Comparison of ENCODE assay signal across 31 cellular contexts in genomic region chr1:227823537-227823936, GRCh38. TPM values are rescaled to one million over a fixed set of nuclear protein-coding genes. Genes with fewer than 3 reads are reported as not detected.
"Had no signal": no experiment of that assay in that cellular context is flagged by ENCODE, and none has a peak within 500 bp of the region (broad histone marks: within the 10 kb centered on the region; RNA-seq: fewer than 3 reads in every experiment).

No MANE protein-coding gene starts in this region.

- H3K4me3 ChIP-seq: stomach, suprapubic skin, testis, thoracic aorta, thyroid gland, tibial artery, tibial nerve, transverse colon, upper lobe of left lung, upper lobe of right lung, uterus, vagina had no signal

- H3K4me1 ChIP-seq: stomach, suprapubic skin, testis, thyroid gland, tibial artery, tibial nerve, transverse colon, upper lobe of left lung, upper lobe of right lung, uterus, vagina had no signal

- H3K27me3 ChIP-seq: testis, thyroid gland, tibial nerve, transverse colon, upper lobe of left lung, upper lobe of right lung, uterus, vagina had no signal

- ATAC-seq: stimulated activated effector memory CD8-positive, alpha-beta T cell treated with anti-CD3 and anti-CD28 coated beads, Interleukin-12 subunit alpha, Interleukin-12 subunit beta, amount 100 ng/mL, for 72 hours; stimulated activated memory B cell treated with anti-CD40 and anti-IgM and Interleukin-4, amounts not matched to agents 10 μg/mL and 1 μg/mL and 100 μg/mL, for 72 hours; stimulated activated naive B cell treated with anti-CD40 and anti-IgM and Interleukin-4, amounts not matched to agents 10 μg/mL and 1 μg/mL and 100 μg/mL, for 72 hours; stimulated activated naive CD8-positive, alpha-beta T cell treated with anti-CD3 and anti-CD28 coated beads, Interleukin-15, amount 100 ng/mL, for 72 hours; stimulated activated naive CD8-positive, alpha-beta T cell treated with anti-CD3 and anti-CD28 coated beads, Interleukin-15, Interleukin-2, amounts not matched to agents 100 U/mL and 50 U/mL, for 24 hours; upper lobe of right lung had no signal

- H3K36me3 ChIP-seq: stomach, suprapubic skin, thoracic aorta, thyroid gland, tibial artery, tibial nerve, transverse colon, upper lobe of left lung, upper lobe of right lung, uterus, vagina had no signal

- H3K9me3 ChIP-seq: testis, thoracic aorta, thyroid gland, transverse colon, uterus, vagina had no signal

- DNase-seq: stimulated activated CD4-positive, alpha-beta T cell treated with anti-CD3 and anti-CD28 coated beads, Interleukin-2, amount 100 ng/mL, for 48 hours; stimulated activated CD4-positive, alpha-beta T cell treated with anti-CD3 and anti-CD28 coated beads, Interleukin-4, amount 100 ng/mL, for 1 hour; stimulated activated CD4-positive, alpha-beta T cell treated with anti-CD3 and anti-CD28 coated beads, Interleukin-4, amount 100 ng/mL, for 24 hours; stimulated activated CD4-positive, alpha-beta T cell treated with anti-CD3 and anti-CD28 coated beads, Interleukin-4, amount 100 ng/mL, for 4 hours; stimulated activated CD8-positive, alpha-beta memory T cell treated with anti-CD3 and anti-CD28 coated beads, Interleukin-4, amount 100 ng/mL, for 48 hours; stimulated activated naive B cell treated with anti-CD40 and anti-IgM and Interleukin-4, amounts not matched to agents 10 μg/mL and 1 μg/mL and 100 μg/mL, for 72 hours; stimulated activated naive CD4-positive, alpha-beta T cell; stimulated activated naive CD4-positive, alpha-beta T cell treated with Interleukin-2 at 50 U/mL for 16 hours; stimulated activated naive CD8-positive, alpha-beta T cell treated with anti-CD3 and anti-CD28 coated beads, Interleukin-15, amount 100 ng/mL, for 72 hours; stimulated activated naive CD8-positive, alpha-beta T cell treated with anti-CD3 and anti-CD28 coated beads, Interleukin-15, Interleukin-2, amounts not matched to agents 100 U/mL and 50 U/mL, for 24 hours; stomach; substantia nigra; testis; thyroid gland; tibial artery; transverse colon; trophoblast cell; upper lobe of left lung; upper lobe of right lung; uterus had no signal

- H3K27ac ChIP-seq: stomach, suprapubic skin, testis, thoracic aorta, thyroid gland, tibial artery, tibial nerve, transverse colon, upper lobe of left lung, upper lobe of right lung, uterus, vagina had no signal

RNA-seq across cellular contexts. Expression of gene PRSS38, which starts 8.1 kb away (rescaled TPM):
- total RNA-seq: stomach, subcutaneous adipose tissue, suprapubic skin, temporal lobe, thoracic aorta, thyroid gland, tibial nerve, transverse colon, upper lobe of left lung, upper lobe of right lung, ureter, urinary bladder, uterus, vagina had no signal
- polyA plus RNA-seq: stomach, thymus, urinary bladder had no signal
